ENCODE assay signal across 20 cellular contexts in the genomic region with DNA sequence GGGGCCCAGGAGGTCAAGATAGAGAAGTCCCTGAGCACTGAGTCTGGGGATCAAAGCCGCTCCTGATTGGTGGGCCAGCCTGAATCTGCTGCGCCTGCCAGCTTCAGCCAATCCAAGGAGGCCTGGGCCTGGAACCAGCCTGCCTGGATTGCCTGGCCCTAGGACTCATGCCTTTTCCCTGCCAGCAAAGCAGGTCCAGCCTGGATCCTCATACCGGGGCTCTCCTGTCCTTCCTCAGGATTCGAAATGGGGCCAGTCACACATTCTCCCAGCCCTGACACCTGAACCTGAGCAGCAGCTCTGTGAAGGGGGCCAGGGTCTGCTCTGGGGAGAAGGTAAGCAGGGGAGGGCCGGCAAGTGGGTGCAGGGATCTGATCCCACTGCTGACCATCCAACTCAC.
DNase-seq lines count a peak whose midpoint lies in the region; ATAC-seq and TF ChIP-seq lines count a peak whose summit lies in the region.
"Had no signal": no experiment of that assay in that cellular context is flagged by ENCODE, and none has a peak within 500 bp of the region (broad histone marks: within the 10 kb centered on the region; RNA-seq: fewer than 3 reads in every experiment).

No MANE protein-coding gene starts in this region.

- H3K4me1 ChIP-seq in NT2/D1 (ENCODE audit: insufficient read depth, insufficient read length) (peaks cover 23% of the 10 kb centered on the region), heart right ventricle (peaks cover 11 to 41% (median 27%) of the 10 kb centered on the region in 9 donors), psoas muscle (peaks cover 34% of the 10 kb centered on the region)

- WGBS in heart right ventricle, 2 donors: 81 to 83% methylated on average over 5 of the region's 5 CpGs
- 70 to 85% (median 72%) methylated on average over 5 of the region's 5 CpGs for WGBS in psoas muscle, 3 donors

- no peak overlapping the region for H3K27ac Mint-ChIP-seq in activated T-cell treated with anti-CD3 and anti-CD28 coated beads, Interleukin-2, amount 50 U/mL, for 72 hours
- H3K27ac Mint-ChIP-seq: CD8-positive, alpha-beta T cell; GM23338 had no signal

- H3K27ac ChIP-seq in heart right ventricle (peak overlapping the region in 9 of 10 donors; percentile 38 to 81 (median 64)), psoas muscle (peak overlapping the region; percentile 72)

- no peaks in the 10 kb centered on the region for H3K36me3 ChIP-seq in NT2/D1 (ENCODE audit: insufficient read depth, insufficient read length, low read length)
- no peaks in the 10 kb centered on the region for H3K36me3 ChIP-seq in heart right ventricle
- no peaks in the 10 kb centered on the region for H3K36me3 ChIP-seq in psoas muscle (ENCODE audit: insufficient read depth in 1 of 2, low read depth in 1 of 2)
- H3K36me3 ChIP-seq: BLaER1 treated with 17β-estradiol and CSF1 and Interleukin-3, amounts not matched to agents 10 nM and 100 nM had no signal

- peak overlapping the region; percentile 37 for H3K9ac ChIP-seq in NT2/D1 (ENCODE audit: insufficient read length, low read depth)
- H3K9ac ChIP-seq: BLaER1 treated with 17β-estradiol and CSF1 and Interleukin-3, amounts not matched to agents 10 nM and 100 nM had no signal

- no peaks in the 10 kb centered on the region for H3K9me3 ChIP-seq in NT2/D1 (ENCODE audit: insufficient read depth, low read length)
- H3K9me3 ChIP-seq in heart right ventricle: no peaks in the 10 kb centered on the region
- H3K9me3 ChIP-seq in psoas muscle: no peaks in the 10 kb centered on the region

- intact Hi-C loops in heart right ventricle (cut with DNase I) (no loop called here), psoas muscle (cut with DNase I) (loop anchor here in 1 of 2 donors (5.0 kb wide), 1 partner anchor 36 kb away; no protein-coding TSS in a partner anchor)

- H3K4me3 ChIP-seq in NT2/D1 (ENCODE audit: insufficient read length, low read depth): no peak overlapping the region
- H3K4me3 ChIP-seq in heart right ventricle: no peak overlapping the region
- H3K4me3 ChIP-seq in psoas muscle: no peak overlapping the region
- H3K4me3 ChIP-seq: BLaER1 treated with 17β-estradiol and CSF1 and Interleukin-3, amounts not matched to agents 10 nM and 100 nM; GM23338 had no signal

- no peaks in the 10 kb centered on the region for H3K4me1 Mint-ChIP-seq in activated T-cell treated with anti-CD3 and anti-CD28 coated beads, Interleukin-2, amount 50 U/mL, for 72 hours (ENCODE audit: low read depth)

- ATAC-seq in heart right ventricle (peak in 5 of 8 donors; percentile 18 to 48 (median 31)), psoas muscle (no peak)
- ATAC-seq in activated T-cell treated with anti-CD3 and anti-CD28 coated beads, Interleukin-2, amount 50 U/mL, for 72 hours (replicated peaks in 1 of 2): no peak
- ATAC-seq: CD8-positive, alpha-beta T cell; GM23338 had no signal

- H3K27me3 ChIP-seq in NT2/D1 (ENCODE audit: insufficient read depth, insufficient read length) (no peaks in the 10 kb centered on the region), heart right ventricle (no peaks in the 10 kb centered on the region), psoas muscle (ENCODE audit: insufficient read depth in 3 of 3, low read length in 2 of 3) (no peaks in the 10 kb centered on the region)
- H3K27me3 ChIP-seq: BLaER1 treated with 17β-estradiol and CSF1 and Interleukin-3, amounts not matched to agents 10 nM and 100 nM had no signal

- peak; percentile 5 for DNase-seq in AG20443 (ENCODE audit: low spot score)
- no peak for DNase-seq in NT2/D1 (ENCODE audit: low read depth, low spot score)
- DNase-seq in heart right ventricle: peak in 1 of 2 donors; percentile 47
- no peak for DNase-seq in psoas muscle
- no peak for DNase-seq in activated T-cell treated with anti-CD3 and anti-CD28 coated beads, Interleukin-2, amount 50 U/mL, for 72 hours
- no peak for DNase-seq in NCI-H128 (lab: John Stamatoyannopoulos, UW; ENCODE audit: unreplicated experiment)
- DNase-seq in NCI-H1048 (lab: John Stamatoyannopoulos, UW): no peak
- DNase-seq: Calu3; CD8-positive, alpha-beta T cell; DMS53; KBM-7; NCI-H1417; NCI-H187; NCI-H2107; NCI-H510A; NCI-H748 treated with DMSO at 0.1 percent for 48 hours; NK-92 treated with Interleukin-12 subunit alpha and Interleukin-12 subunit beta, amount 100 ng/mL, for 24 hours; RPMI8226 had no signal

- no peaks in the 10 kb centered on the region for H3K9me3 Mint-ChIP-seq in activated T-cell treated with anti-CD3 and anti-CD28 coated beads, Interleukin-2, amount 50 U/mL, for 72 hours
- H3K9me3 Mint-ChIP-seq: CD8-positive, alpha-beta T cell; GM23338 had no signal

- H3K36me3 Mint-ChIP-seq in activated T-cell treated with anti-CD3 and anti-CD28 coated beads, Interleukin-2, amount 50 U/mL, for 72 hours (ENCODE audit: insufficient read depth in 2 of 2): no peaks in the 10 kb centered on the region
- H3K36me3 Mint-ChIP-seq: CD8-positive, alpha-beta T cell had no signal

- H3K4me3 Mint-ChIP-seq in activated T-cell treated with anti-CD3 and anti-CD28 coated beads, Interleukin-2, amount 50 U/mL, for 72 hours: no peak overlapping the region
- H3K4me3 Mint-ChIP-seq: CD8-positive, alpha-beta T cell; GM23338 had no signal

- no peaks in the 10 kb centered on the region for H3K27me3 Mint-ChIP-seq in activated T-cell treated with anti-CD3 and anti-CD28 coated beads, Interleukin-2, amount 50 U/mL, for 72 hours (ENCODE audit: low read depth)

- no peak for TF ChIP-seq CTCF in heart right ventricle (IDR thresholded peaks at IDR 0.05)
- TF ChIP-seq CTCF in psoas muscle (IDR thresholded peaks at IDR 0.05): no peak

Comparison
In these comparisons a context has a peak if more than half of its experiments do, and no peak if none do; other contexts are left out.
1. ATAC-seq: peak in heart right ventricle (5 of 8); none in psoas muscle (0 of 4) and activated T-cell treated with anti-CD3 and anti-CD28 coated beads, Interleukin-2, amount 50 U/mL, for 72 hours (0 of 2).